6 cellular contexts compared by ENCODE assay signal in the genomic region with DNA sequence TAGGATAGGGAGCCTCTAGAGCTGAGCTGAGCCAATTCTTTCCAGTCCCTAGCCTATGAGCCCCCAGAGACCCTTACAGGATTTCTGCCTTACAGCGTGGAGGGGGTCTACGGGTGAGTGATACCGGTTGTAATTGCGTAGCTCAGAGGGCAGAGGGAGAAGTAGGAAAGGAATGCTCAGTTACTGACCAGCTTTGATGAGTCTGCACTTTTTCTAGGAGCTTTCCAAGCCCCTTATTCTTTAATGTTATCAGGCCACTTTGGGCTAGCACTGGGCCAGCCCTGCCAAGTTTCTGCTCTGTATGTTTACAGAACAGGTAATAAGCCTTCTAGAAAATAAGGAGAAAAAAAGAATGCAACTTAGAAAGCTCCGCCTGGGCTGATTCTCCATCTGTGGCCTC. TPM values are rescaled to one million over a fixed set of nuclear protein-coding genes. Genes with fewer than 3 reads are reported as not detected.
"Had no signal": no experiment of that assay in that cellular context is flagged by ENCODE, and none has a peak within 500 bp of the region (broad histone marks: within the 10 kb centered on the region; RNA-seq: fewer than 3 reads in every experiment).

No MANE protein-coding gene starts in this region.

RNA-seq across cellular contexts. Expression of a gene that starts 17.8 kb away (rescaled TPM):
- total RNA-seq: M059J, PC-9, Right ventricle myocardium inferior, SJCRH30, T-cell had no signal

RNA-seq across cellular contexts. Expression of a gene that starts 40.5 kb away (rescaled TPM):
- total RNA-seq: SK-MEL-5 had no signal

RNA-seq across cellular contexts. Expression of a gene that starts 46.3 kb away (rescaled TPM):
- total RNA-seq: M059J, PC-9, Right ventricle myocardium inferior, SJCRH30, T-cell had no signal
